ENCODE assay signal across 8 cellular contexts in the genomic region with DNA sequence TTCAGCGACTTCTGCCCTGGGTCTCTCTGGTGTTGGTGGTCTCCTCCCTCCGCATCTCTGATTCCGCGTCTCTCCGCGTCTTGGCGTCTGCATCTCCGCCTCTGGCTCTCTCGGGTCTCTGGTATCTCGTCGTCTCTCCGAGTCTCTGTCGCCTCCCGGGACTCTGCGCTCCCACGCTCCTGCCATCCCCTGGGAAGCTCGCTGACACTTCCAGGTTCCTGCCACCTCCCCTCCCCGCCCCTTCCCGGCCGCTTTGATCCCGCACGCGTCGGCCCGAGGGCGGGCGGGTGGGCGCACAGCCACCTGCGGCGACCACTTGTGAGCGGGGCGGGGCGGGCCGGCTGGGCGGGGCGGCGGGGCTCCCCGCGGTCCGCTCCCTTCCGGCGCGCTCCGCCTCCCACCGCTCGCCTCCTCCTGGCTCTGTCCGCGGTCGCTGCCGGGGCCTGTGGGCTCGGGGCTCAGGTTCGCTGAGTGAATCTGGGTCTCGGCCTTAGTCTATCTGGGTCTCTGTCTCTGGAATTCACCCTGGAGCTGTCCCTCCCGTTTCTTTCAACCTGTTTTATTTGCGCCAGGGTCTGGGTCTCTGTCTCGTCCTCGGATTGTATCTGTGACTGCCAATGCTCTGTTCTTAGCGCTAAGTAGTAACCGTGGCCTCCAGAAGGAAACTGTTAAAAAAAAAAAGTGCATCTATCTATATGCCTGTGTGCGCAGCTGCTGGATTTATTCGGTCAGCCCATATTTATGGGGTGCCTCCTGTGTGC.
DNase-seq lines count a peak whose midpoint lies in the region; ATAC-seq, FAIRE-seq and TF ChIP-seq lines count a peak whose summit lies in the region.

No MANE protein-coding gene starts in this region.

- DNase-seq in D341Med (ENCODE audit: low spot score) = peak; percentile 76
- DNase-seq in HCEC 1CT = peak; percentile 55
- DNase-seq in RCC 7860 (ENCODE audit: low spot score) = peak; percentile 5
- DNase-seq in astrocyte of the spinal cord (ENCODE audit: low read depth, low spot score) = peak; percentile 59
- no peak for DNase-seq in skeletal muscle cell (ENCODE audit: low read depth)
- DNase-seq in epidermal melanocyte (ENCODE audit: insufficient read length, low spot score) = no peak

- ATAC-seq in GM19467 (IDR thresholded peaks at IDR 0.05; ENCODE audit: unreplicated experiment) = no peak

- in situ Hi-C loops in astrocyte of the spinal cord (cut with HindIII; ENCODE audit: low sequenced_read_pairs) = no loop called here

- no peak for FAIRE-seq in RCC 7860 (lab: Jason Lieb, UNC)

- H3K4me3 ChIP-seq in astrocyte of the spinal cord (ENCODE audit: low read depth, low read length) = peak overlapping the region; percentile 50
- H3K4me3 ChIP-seq in iPS-11a (ENCODE audit: low read depth, low read length) = peak overlapping the region; percentile 52
- peak overlapping the region; percentile 71 for H3K4me3 ChIP-seq in skeletal muscle cell (ENCODE audit: low read depth, low read length)

- TF ChIP-seq CTCF in astrocyte of the spinal cord (IDR thresholded peaks at IDR 0.05; ENCODE audit: low read depth, low read length) = no peak

Comparison
In these comparisons a context has a peak if more than half of its experiments do, and no peak if none do; other contexts are left out.
1. DNase-seq: peak in D341Med (single experiment), HCEC 1CT (single experiment), RCC 7860 (single experiment) and astrocyte of the spinal cord (single experiment); none in skeletal muscle cell (single experiment) and epidermal melanocyte (single experiment).
2. Peak in every context shown above with its lines, with median percentiles within 50 percentile points of each other: H3K4me3 ChIP-seq.